Comparison of ENCODE assay signal across 30 cellular contexts in the genomic region with DNA sequence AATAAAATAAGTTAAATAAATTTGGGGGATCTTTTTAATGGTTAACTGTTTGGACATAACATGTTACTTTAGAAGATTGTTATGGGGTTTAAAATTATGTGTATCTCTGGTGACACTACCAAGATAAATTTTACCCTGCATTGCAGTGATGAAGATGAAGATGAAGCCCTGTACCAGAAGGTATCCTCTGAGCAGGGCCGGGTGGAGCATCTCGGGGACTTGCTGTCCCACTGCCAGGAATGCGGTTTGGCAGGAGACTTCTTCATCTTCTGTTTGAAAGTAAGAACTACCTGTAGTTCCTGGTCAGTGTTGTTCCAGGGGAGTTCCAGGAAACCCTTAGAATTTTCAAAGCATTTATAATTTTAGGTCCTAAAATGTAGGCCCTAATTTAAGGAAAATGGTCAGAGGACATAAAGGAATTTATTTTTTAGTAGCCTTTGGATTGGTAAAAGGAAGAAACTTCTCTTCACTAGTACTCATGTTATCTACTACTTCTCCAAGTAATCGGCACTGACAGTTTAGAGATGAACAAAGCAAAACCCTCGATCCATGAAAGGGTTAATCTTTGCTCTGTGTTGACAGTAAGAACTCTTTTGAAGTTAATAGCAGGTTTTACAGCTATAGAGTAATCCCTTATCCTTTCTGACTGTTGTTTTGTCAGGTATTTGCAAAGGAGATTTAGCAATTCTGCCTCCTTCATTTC.
A peak's percentile ranks its signal among the peaks of the same experiment; 100 is the strongest.
DNase-seq lines count a peak whose midpoint lies in the region; ATAC-seq and TF ChIP-seq lines count a peak whose summit lies in the region.
"Had no signal": no experiment of that assay in that cellular context is flagged by ENCODE, and none has a peak within 500 bp of the region (broad histone marks: within the 10 kb centered on the region; RNA-seq: fewer than 3 reads in every experiment).

No MANE protein-coding gene starts in this region.

- intact Hi-C loops in esophagus squamous epithelium (cut with DNase I), result no loop called here
- intact Hi-C loops in thyroid gland (cut with DNase I), result no loop called here
- intact Hi-C loops in esophagus muscularis mucosa (cut with DNase I), result loop anchor here (10.0 kb wide), 1 partner anchor 63 kb away; the partner anchor contains the start of gene TANGO6

- ATAC-seq in HG02759 (IDR thresholded peaks at IDR 0.05; ENCODE audit: unreplicated experiment), result no peak
- ATAC-seq: activated CD4-positive, CD25-positive, alpha-beta regulatory T cell treated with anti-CD3 and anti-CD28 coated beads, Interleukin-2, amount 50 U/mL, for 24 hours; CD8-positive, alpha-beta T cell; gastroesophageal sphincter; PC-3; T-helper 17 cell had no signal

- no peak overlapping the region for H3K4ac ChIP-seq in H9 (ENCODE audit: low read depth, low read length)

- no peak overlapping the region for H4K5ac ChIP-seq in H9 (ENCODE audit: insufficient read length, low read depth, low read length)

- no peak overlapping the region for H2BK15ac ChIP-seq in H9 (ENCODE audit: low read depth, low read length)

- TF ChIP-seq EP300 in esophagus muscularis mucosa (IDR thresholded peaks at IDR 0.05), result no peak

- no peak overlapping the region for H3K23ac ChIP-seq in H9 (ENCODE audit: insufficient read length, low read depth, low read length)

- no peak for DNase-seq in H9
- DNase-seq in NCI-H2227 treated with DMSO at 0.1 percent for 48 hours (lab: John Stamatoyannopoulos, UW), result peak; percentile 35
- DNase-seq in esophagus squamous epithelium (lab: John Stamatoyannopoulos, UW), result no peak
- peak; percentile 12 to 25 for DNase-seq in thyroid gland
- DNase-seq in cortex of kidney (lab: John Stamatoyannopoulos, UW), result no peak
- DNase-seq in esophagus muscularis mucosa (ENCODE audit: extremely low spot score), result no peak
- DNase-seq: ACHN; activated CD4-positive, alpha-beta memory T cell treated with anti-CD3 and anti-CD28 coated beads for 36 hours; activated naive CD4-positive, alpha-beta T cell treated with anti-CD3 and anti-CD28 coated beads for 36 hours; adrenal gland; CD8-positive, alpha-beta T cell; dorsolateral prefrontal cortex; EL; mammary epithelial cell; NCI-H1694; NCI-H526; nephron progenitor cell; PC-3; stimulated activated CD4-positive, alpha-beta T cell treated with anti-CD3 and anti-CD28 coated beads, Interleukin-1b, Interleukin-23, amount 100 ng/mL, for 48 hours; stimulated activated naive CD4-positive, alpha-beta T cell treated with Interleukin-2 at 50 U/mL for 16 hours; T-helper 17 cell; uterus had no signal

- no peak overlapping the region for H3K4me3 ChIP-seq in esophagus squamous epithelium
- no peak overlapping the region for H3K4me3 ChIP-seq in thyroid gland (replicated peaks in 1 of 3)
- H3K4me3 ChIP-seq in esophagus muscularis mucosa, result no peak overlapping the region
- H3K4me3 ChIP-seq: adrenal gland, dorsolateral prefrontal cortex, gastroesophageal sphincter, right atrium auricular region, uterus had no signal

- no peaks in the 10 kb centered on the region for H3K79me2 ChIP-seq in H9 (ENCODE audit: insufficient read depth, low read length)
- H3K79me2 ChIP-seq: parathyroid adenoma had no signal

- H2BK120ac ChIP-seq in H9 (ENCODE audit: low read depth, low read length, poor library complexity, severe bottlenecking), result no peak overlapping the region

- H3K14ac ChIP-seq in H9 (ENCODE audit: insufficient read depth, low read length), result no peak overlapping the region

- H4K8ac ChIP-seq in H9 (replicated peaks; ENCODE audit: insufficient read length, low read depth, low read length), result no peak overlapping the region

- TF ChIP-seq POLR2A in esophagus squamous epithelium (IDR thresholded peaks at IDR 0.05) (no peak), thyroid gland (IDR thresholded peaks at IDR 0.05) (no peak), esophagus muscularis mucosa (IDR thresholded peaks at IDR 0.05; ENCODE audit: low read depth) (no peak)

- H3K9me3 ChIP-seq in H9 (ENCODE audit: control insufficient read depth, low read depth, low read length), result no peaks in the 10 kb centered on the region
- no peaks in the 10 kb centered on the region for H3K9me3 ChIP-seq in esophagus squamous epithelium
- H3K9me3 ChIP-seq in thyroid gland, result no peaks in the 10 kb centered on the region
- no peaks in the 10 kb centered on the region for H3K9me3 ChIP-seq in esophagus muscularis mucosa
- H3K9me3 ChIP-seq: adrenal gland, gastroesophageal sphincter, right atrium auricular region, uterus had no signal

- H3K27me3 ChIP-seq in H9 (ENCODE audit: insufficient read depth, low read length) (no peaks in the 10 kb centered on the region), esophagus squamous epithelium (no peaks in the 10 kb centered on the region), thyroid gland (no peaks in the 10 kb centered on the region), esophagus muscularis mucosa (no peaks in the 10 kb centered on the region)
- H3K27me3 ChIP-seq: adrenal gland, dorsolateral prefrontal cortex, gastroesophageal sphincter, right atrium auricular region, uterus had no signal

- H2BK5ac ChIP-seq in H9 (ENCODE audit: insufficient read length, low read length), result no peak overlapping the region

- H3K27me3 Mint-ChIP-seq in H9 (ENCODE audit: low read depth), result no peaks in the 10 kb centered on the region
- H3K27me3 Mint-ChIP-seq: activated CD4-positive, alpha-beta memory T cell treated with anti-CD3 and anti-CD28 coated beads for 36 hours; B cell; central memory CD8-positive, alpha-beta T cell; T-helper 17 cell had no signal

- no CpG with 5 or more reads among the region's 5 CpGs for WGBS in H9 (ENCODE audit: extremely low coverage, insufficient read length, low lambda C conversion rate)
- WGBS in esophagus squamous epithelium, 2 donors, result 33 to 41% methylated on average over 5 of the region's 5 CpGs
- WGBS in thyroid gland, 2 donors, result 49 to 56% methylated on average over 5 of the region's 5 CpGs
- WGBS in esophagus muscularis mucosa, result 89% methylated on average over 5 of the region's 5 CpGs

- H3K79me1 ChIP-seq in H9 (ENCODE audit: insufficient read depth, low read depth, low read length, poor library complexity, severe bottlenecking), result no peaks in the 10 kb centered on the region

- H3K4me1 Mint-ChIP-seq in H9, result peaks cover 21 to 27% of the 10 kb centered on the region in 2 experiments
- H3K4me1 Mint-ChIP-seq: B cell; central memory CD8-positive, alpha-beta T cell had no signal

- H3K4me3 Mint-ChIP-seq in H9, result no peak overlapping the region
- H3K4me3 Mint-ChIP-seq: activated CD4-positive, alpha-beta memory T cell treated with anti-CD3 and anti-CD28 coated beads for 36 hours; activated naive CD4-positive, alpha-beta T cell treated with anti-CD3 and anti-CD28 coated beads for 36 hours; activated T-helper 1 cell treated with anti-CD3 and anti-CD28 coated beads, Interleukin-12 subunit alpha, Interleukin-12 subunit beta, Interleukin-2, Interleukin-4 antibody, amounts not matched to agents 30 ng/mL and 10 ng/mL and 1 ng/mL, durations not matched to agents 14 hours and 24 hours and 36 hours; B cell; CD8-positive, alpha-beta T cell; central memory CD8-positive, alpha-beta T cell; nephron progenitor cell; T-helper 17 cell had no signal

- no peak overlapping the region for H2BK12ac ChIP-seq in H9 (ENCODE audit: insufficient read length, low read depth, low read length)

- peaks cover 0 to 9% (median 0%) of the 10 kb centered on the region in 3 experiments; a peak in 2 of 7 replicates for H3K36me3 Mint-ChIP-seq in H9 (ENCODE audit: insufficient read depth in 1 of 3, low read depth in 3 of 3)

- TF ChIP-seq CTCF in H9 (conservative IDR thresholded peaks at IDR 0.05) (no peak), esophagus squamous epithelium (IDR thresholded peaks at IDR 0.05) (no peak), thyroid gland (IDR thresholded peaks at IDR 0.05) (no peak), esophagus muscularis mucosa (IDR thresholded peaks at IDR 0.05) (no peak)

- no peak overlapping the region for H3K4me2 ChIP-seq in H9 (ENCODE audit: insufficient read depth, insufficient read length, low read length)

- no peak overlapping the region for H3K56ac ChIP-seq in H9 (ENCODE audit: insufficient read length, low read depth, low read length)

- no peak overlapping the region for H3T11ph ChIP-seq in H9 (ENCODE audit: low read length)

- H2BK20ac ChIP-seq in H9 (ENCODE audit: low read depth, low read length, poor library complexity, severe bottlenecking), result no peak overlapping the region

- H3K27ac Mint-ChIP-seq in H9, result peak overlapping the region in 2 of 3 experiments; percentile 51 to 66; a peak in 3 of 7 replicates
- H3K27ac Mint-ChIP-seq: activated CD4-positive, alpha-beta memory T cell treated with anti-CD3 and anti-CD28 coated beads for 36 hours; activated naive CD4-positive, alpha-beta T cell treated with anti-CD3 and anti-CD28 coated beads for 36 hours; activated T-helper 1 cell treated with anti-CD3 and anti-CD28 coated beads, Interleukin-12 subunit alpha, Interleukin-12 subunit beta, Interleukin-2, Interleukin-4 antibody, amounts not matched to agents 30 ng/mL and 10 ng/mL and 1 ng/mL, durations not matched to agents 14 hours and 24 hours and 36 hours; B cell; CD8-positive, alpha-beta T cell; nephron progenitor cell; T-helper 17 cell had no signal

- H3K27ac ChIP-seq in H9 (ENCODE audit: insufficient read length, low read depth, low read length), result no peak overlapping the region
- H3K27ac ChIP-seq in esophagus squamous epithelium, result peak overlapping the region; percentile 44 to 75 (median 70)
- peak overlapping the region in 1 of 3 donors; percentile 16 for H3K27ac ChIP-seq in thyroid gland
- H3K27ac ChIP-seq in esophagus muscularis mucosa (replicated peaks in 1 of 4), result no peak overlapping the region
- H3K27ac ChIP-seq: adrenal gland, dorsolateral prefrontal cortex, gastroesophageal sphincter, parathyroid adenoma, right atrium auricular region, uterus had no signal

- H3K9ac ChIP-seq in H9 (ENCODE audit: extremely low read depth, insufficient read length, low read length), result no peak overlapping the region
- H3K9ac ChIP-seq: parathyroid adenoma had no signal

- no peak overlapping the region for H3K18ac ChIP-seq in H9 (ENCODE audit: insufficient read length, low read depth, low read length)

- no peaks in the 10 kb centered on the region for H3K4me1 ChIP-seq in H9 (ENCODE audit: insufficient read depth, low read length)
- H3K4me1 ChIP-seq in esophagus squamous epithelium, result peaks cover 5 to 42% (median 18%) of the 10 kb centered on the region in 3 donors
- peaks cover 4 to 5% of the 10 kb centered on the region in 2 donors for H3K4me1 ChIP-seq in thyroid gland
- H3K4me1 ChIP-seq in esophagus muscularis mucosa, result peaks cover 0 to 3% (median 3%) of the 10 kb centered on the region in 4 donors
- H3K4me1 ChIP-seq: right atrium auricular region, uterus had no signal

- H2AFZ ChIP-seq in H9 (ENCODE audit: low read length), result no peak overlapping the region
- H2AFZ ChIP-seq: parathyroid adenoma had no signal

- peaks cover 0 to 28% (median 4%) of the 10 kb centered on the region in 3 donors for H3K36me3 ChIP-seq in esophagus squamous epithelium
- H3K36me3 ChIP-seq in thyroid gland, result peaks cover 0 to 5% of the 10 kb centered on the region in 2 donors
- H3K36me3 ChIP-seq in esophagus muscularis mucosa, result peaks cover 0 to 45% (median 34%) of the 10 kb centered on the region in 4 donors
- H3K36me3 ChIP-seq: adrenal gland, uterus had no signal

- H4K20me1 ChIP-seq in H9 (ENCODE audit: control insufficient read depth, insufficient read depth, insufficient read length), result no peaks in the 10 kb centered on the region

- no peak overlapping the region for H2AK5ac ChIP-seq in H9 (ENCODE audit: insufficient read length, low read length)

- no peaks in the 10 kb centered on the region for H3K9me3 Mint-ChIP-seq in H9
- H3K9me3 Mint-ChIP-seq: activated CD4-positive, alpha-beta memory T cell treated with anti-CD3 and anti-CD28 coated beads for 36 hours; activated naive CD4-positive, alpha-beta T cell treated with anti-CD3 and anti-CD28 coated beads for 36 hours; activated T-helper 1 cell treated with anti-CD3 and anti-CD28 coated beads, Interleukin-12 subunit alpha, Interleukin-12 subunit beta, Interleukin-2, Interleukin-4 antibody, amounts not matched to agents 30 ng/mL and 10 ng/mL and 1 ng/mL, durations not matched to agents 14 hours and 24 hours and 36 hours; CD8-positive, alpha-beta T cell; central memory CD8-positive, alpha-beta T cell; nephron progenitor cell had no signal

- no peaks in the 10 kb centered on the region for H3K23me2 ChIP-seq in H9 (ENCODE audit: insufficient read length, low read depth, low read length, poor library complexity, severe bottlenecking)

- no peak overlapping the region for H4K91ac ChIP-seq in H9 (ENCODE audit: insufficient read length, low read depth, low read length)

Comparison
In these comparisons a context has a peak if more than half of its experiments do, and no peak if none do; other contexts are left out.
1. DNase-seq: peak in NCI-H2227 treated with DMSO at 0.1 percent for 48 hours (single experiment) and thyroid gland (2 of 2); none in H9 (single experiment), esophagus squamous epithelium (single experiment), cortex of kidney (single experiment) and esophagus muscularis mucosa (single experiment).
2. H3K27ac ChIP-seq: peak in esophagus squamous epithelium (4 of 4); none in H9 (single experiment) and esophagus muscularis mucosa (0 of 4).